In the genomic region with DNA sequence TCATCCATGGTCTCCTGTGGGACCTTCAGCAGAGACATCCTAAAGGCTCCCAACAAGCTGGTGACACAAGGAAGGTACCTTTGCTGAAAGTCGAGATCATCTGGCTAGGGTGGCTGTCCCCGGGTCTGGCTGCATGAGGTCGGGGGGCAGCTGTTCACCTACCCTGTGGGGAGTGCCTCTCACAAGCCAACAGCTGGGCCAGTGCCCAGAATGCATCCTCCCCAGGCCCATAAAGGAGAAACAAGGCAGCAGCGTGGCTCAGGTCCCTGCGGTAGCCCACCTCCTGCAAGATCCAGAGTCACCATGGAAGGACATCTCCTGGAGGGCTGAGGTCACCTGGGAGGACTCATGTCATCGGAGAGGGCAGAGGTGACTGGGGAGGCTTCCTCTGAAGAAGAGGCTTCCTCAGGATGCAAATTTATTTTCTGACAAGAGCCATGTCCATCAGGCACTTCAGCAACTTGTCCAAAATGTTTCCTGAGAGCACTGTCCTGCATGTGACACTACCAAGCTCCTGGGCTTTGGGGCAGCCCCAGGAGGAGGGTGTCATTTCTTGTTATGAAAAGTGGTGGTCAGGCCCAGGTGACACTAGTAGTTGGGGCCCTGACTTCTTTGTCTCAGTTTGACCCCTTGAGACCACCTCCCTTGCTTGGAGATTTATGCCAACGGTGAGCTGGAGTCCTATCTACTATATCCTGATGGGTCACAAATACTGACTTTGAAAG, we compare ENCODE assay signal across 18 cellular contexts. TPM values are rescaled to one million over a fixed set of nuclear protein-coding genes. Genes with fewer than 3 reads are reported as not detected.
DNase-seq lines count a peak whose midpoint lies in the region; ATAC-seq and TF ChIP-seq lines count a peak whose summit lies in the region.
"Had no signal": no experiment of that assay in that cellular context is flagged by ENCODE, and none has a peak within 500 bp of the region (broad histone marks: within the 10 kb centered on the region; RNA-seq: fewer than 3 reads in every experiment).

No MANE protein-coding gene starts in this region.

- no peak overlapping the region for H3K27ac ChIP-seq in SU-DHL-6 (ENCODE audit: low read depth, low read length)
- no peak overlapping the region for H3K27ac ChIP-seq in endodermal cell (ENCODE audit: low read depth, low read length)
- H3K27ac ChIP-seq: C4-2B, SK-N-MC had no signal

- no peaks in the 10 kb centered on the region for H3K27me3 ChIP-seq in SU-DHL-6 (ENCODE audit: low read length)
- no peaks in the 10 kb centered on the region for H3K27me3 ChIP-seq in endodermal cell (ENCODE audit: control insufficient read depth, insufficient read depth, low read length, poor library complexity, severe bottlenecking)

- H3K4me3 ChIP-seq in SU-DHL-6 (ENCODE audit: insufficient read depth, low read length, poor library complexity, severe bottlenecking) (no peak overlapping the region), endodermal cell (ENCODE audit: low read length) (no peak overlapping the region)
- H3K4me3 ChIP-seq: HAP-1, SK-N-MC had no signal

- no peak for ATAC-seq in activated CD8-positive, alpha-beta memory T cell treated with anti-CD3 and anti-CD28 coated beads, Interleukin-2, amount 10 ng/mL, durations not matched to agents 7 days and 5 days
- no peak for ATAC-seq in HG03025 (IDR thresholded peaks at IDR 0.05; ENCODE audit: low FRiP score, unreplicated experiment)
- ATAC-seq: Panc1 had no signal

- H3K27ac Mint-ChIP-seq in activated CD8-positive, alpha-beta memory T cell treated with anti-CD3 and anti-CD28 coated beads, Interleukin-2, amount 10 ng/mL, durations not matched to agents 7 days and 5 days: peak overlapping the region; percentile 40
- H3K27ac Mint-ChIP-seq in endodermal cell: no peak overlapping the region

- H3K4me2 ChIP-seq in SU-DHL-6 (ENCODE audit: low read depth, low read length, poor library complexity, severe bottlenecking): peak overlapping the region; percentile 7

- TF ChIP-seq CTCF in GM13976 (IDR thresholded peaks at IDR 0.05; ENCODE audit: borderline replicate concordance, control extremely low read depth, extremely low read depth, insufficient read depth, missing control alignments) (no peak), SU-DHL-6 (IDR thresholded peaks at IDR 0.05; ENCODE audit: insufficient read depth, low read length, poor library complexity, severe bottlenecking) (no peak), endodermal cell (conservative IDR thresholded peaks at IDR 0.05) (no peak)

- H3K4me1 Mint-ChIP-seq in activated CD8-positive, alpha-beta memory T cell treated with anti-CD3 and anti-CD28 coated beads, Interleukin-2, amount 10 ng/mL, durations not matched to agents 7 days and 5 days: peaks cover 8% of the 10 kb centered on the region
- no peaks in the 10 kb centered on the region for H3K4me1 Mint-ChIP-seq in endodermal cell

- H3K79me2 ChIP-seq in SU-DHL-6 (ENCODE audit: insufficient read depth, low read length): no peaks in the 10 kb centered on the region

- H3K9ac ChIP-seq in SU-DHL-6 (ENCODE audit: low read length) (no peak overlapping the region), endodermal cell (ENCODE audit: extremely low read depth, low read length, poor library complexity, severe bottlenecking) (no peak overlapping the region)

- H2AFZ ChIP-seq in SU-DHL-6 (ENCODE audit: low read depth, low read length, severe bottlenecking): no peak overlapping the region

- CTCF ChIA-PET in activated CD8-positive, alpha-beta memory T cell treated with anti-CD3 and anti-CD28 coated beads, Interleukin-2, amount 10 ng/mL, durations not matched to agents 7 days and 5 days (lab: Charles Lee): no interaction called here

- H3K36me3 ChIP-seq in SU-DHL-6 (ENCODE audit: low read length) (no peaks in the 10 kb centered on the region), endodermal cell (ENCODE audit: control insufficient read depth, insufficient read depth, low read length) (no peaks in the 10 kb centered on the region)
- H3K36me3 ChIP-seq: HAP-1 had no signal

- no peaks in the 10 kb centered on the region for H4K20me1 ChIP-seq in SU-DHL-6 (ENCODE audit: low read depth, low read length)

- H3K9me3 Mint-ChIP-seq in activated CD8-positive, alpha-beta memory T cell treated with anti-CD3 and anti-CD28 coated beads, Interleukin-2, amount 10 ng/mL, durations not matched to agents 7 days and 5 days (ENCODE audit: low read depth): peaks cover 16% of the 10 kb centered on the region
- H3K9me3 Mint-ChIP-seq in endodermal cell: peaks cover 35% of the 10 kb centered on the region

- no peaks in the 10 kb centered on the region for H3F3A ChIP-seq in SU-DHL-6 (ENCODE audit: insufficient read depth)

- DNase-seq in activated CD8-positive, alpha-beta memory T cell treated with anti-CD3 and anti-CD28 coated beads, Interleukin-2, amount 10 ng/mL, durations not matched to agents 7 days and 5 days: peak; percentile 37
- no peak for DNase-seq in activated CD8-positive, alpha-beta memory T cell treated with anti-CD3 and anti-CD28 coated beads for 24 hours
- DNase-seq in GM13976 (ENCODE audit: low spot score): peak; percentile 13
- peak; percentile 13 for DNase-seq in endodermal cell
- DNase-seq in SHP77 (lab: John Stamatoyannopoulos, UW): no peak
- no peak for DNase-seq in NCI-H2081 (lab: John Stamatoyannopoulos, UW)
- DNase-seq: EL, KBM-7, NCI-H146, NCI-H2081 treated with DMSO at 0.1 percent for 48 hours, NCI-H510A treated with DMSO at 0.1 percent for 48 hours, NCI-H82 had no signal

- no peaks in the 10 kb centered on the region for H3K4me1 ChIP-seq in endodermal cell (ENCODE audit: control insufficient read depth, insufficient read depth, low read length)
- H3K4me1 ChIP-seq: HAP-1 had no signal

- peaks cover 24% of the 10 kb centered on the region; the same call in 1 of the 2 replicates for H3K9me3 ChIP-seq in SU-DHL-6 (ENCODE audit: insufficient read depth, low read length)
- peaks cover 15% of the 10 kb centered on the region for H3K9me3 ChIP-seq in endodermal cell (ENCODE audit: control insufficient read depth, low read length)

- no peaks in the 10 kb centered on the region for H3K27me3 Mint-ChIP-seq in activated CD8-positive, alpha-beta memory T cell treated with anti-CD3 and anti-CD28 coated beads, Interleukin-2, amount 10 ng/mL, durations not matched to agents 7 days and 5 days
- peaks cover 8% of the 10 kb centered on the region for H3K27me3 Mint-ChIP-seq in endodermal cell (ENCODE audit: insufficient read depth)

- in situ Hi-C loops in GM13976 (cut with MboI; ENCODE audit: low sequenced_read_pairs, unreplicated experiment): no loop called here

- peak overlapping the region; percentile 35 for H3K4me3 Mint-ChIP-seq in activated CD8-positive, alpha-beta memory T cell treated with anti-CD3 and anti-CD28 coated beads, Interleukin-2, amount 10 ng/mL, durations not matched to agents 7 days and 5 days
- H3K4me3 Mint-ChIP-seq in endodermal cell: no peak overlapping the region

- H3K36me3 Mint-ChIP-seq in activated CD8-positive, alpha-beta memory T cell treated with anti-CD3 and anti-CD28 coated beads, Interleukin-2, amount 10 ng/mL, durations not matched to agents 7 days and 5 days: peaks cover 17% of the 10 kb centered on the region
- no peaks in the 10 kb centered on the region for H3K36me3 Mint-ChIP-seq in endodermal cell (ENCODE audit: low read depth)

- no peaks in the 10 kb centered on the region for H3K9me2 ChIP-seq in SU-DHL-6 (replicated peaks; ENCODE audit: insufficient read depth, low read length)

- 82 to 89% methylated on average over 5 to 7 of the region's 7 CpGs for WGBS in endodermal cell (ENCODE audit: insufficient coverage in 1 of 2, insufficient read length in 1 of 2), 2 experiments

RNA-seq across cellular contexts. Expression of a gene that starts 6.7 kb away (rescaled TPM):
- 10 to 100 TPM; 18.1 to 26.8 TPM for total RNA-seq in activated CD8-positive, alpha-beta memory T cell treated with anti-CD3 and anti-CD28 coated beads, Interleukin-2, amount 10 ng/mL, durations not matched to agents 7 days and 5 days
- 10 to 100 TPM; 32.3 to 45.8 TPM for total RNA-seq in endodermal cell
- 54.2 TPM for polyA plus RNA-seq in endodermal cell (2013, experiment 1 of 2)
- polyA plus RNA-seq in endodermal cell (2013, experiment 2 of 2): 60.3 TPM

RNA-seq across cellular contexts. Expression of a gene that starts 52.3 kb away (rescaled TPM):
- total RNA-seq in activated CD8-positive, alpha-beta memory T cell treated with anti-CD3 and anti-CD28 coated beads, Interleukin-2, amount 10 ng/mL, durations not matched to agents 7 days and 5 days: 10 to 100 TPM in 1 of 2 experiments, 1 to 10 TPM in 1; 7.2 to 13.9 TPM
- 10 to 100 TPM; 13.2 to 13.7 TPM for total RNA-seq in endodermal cell
- polyA plus RNA-seq in endodermal cell (2013, experiment 1 of 2): 14.2 TPM
- 14.4 TPM for polyA plus RNA-seq in endodermal cell (2013, experiment 2 of 2)

RNA-seq across cellular contexts. Expression of a gene that starts 52.5 kb away (rescaled TPM):
- 10 to 100 TPM; 27.3 to 30.2 TPM for total RNA-seq in activated CD8-positive, alpha-beta memory T cell treated with anti-CD3 and anti-CD28 coated beads, Interleukin-2, amount 10 ng/mL, durations not matched to agents 7 days and 5 days
- 10 to 100 TPM; 14.7 to 20.3 TPM for total RNA-seq in endodermal cell
- polyA plus RNA-seq in endodermal cell (2013, experiment 1 of 2): 11.6 TPM
- 12.0 TPM for polyA plus RNA-seq in endodermal cell (2013, experiment 2 of 2)

Comparison
In these comparisons a context has a peak if more than half of its experiments do, and no peak if none do; other contexts are left out.
1. DNase-seq: peak in activated CD8-positive, alpha-beta memory T cell treated with anti-CD3 and anti-CD28 coated beads, Interleukin-2, amount 10 ng/mL, durations not matched to agents 7 days and 5 days (single experiment), GM13976 (single experiment) and endodermal cell (single experiment); none in activated CD8-positive, alpha-beta memory T cell treated with anti-CD3 and anti-CD28 coated beads for 24 hours (single experiment), SHP77 (0 of 2) and NCI-H2081 (0 of 2).